ENCODE assay signal across 25 cellular contexts in the genomic region with DNA sequence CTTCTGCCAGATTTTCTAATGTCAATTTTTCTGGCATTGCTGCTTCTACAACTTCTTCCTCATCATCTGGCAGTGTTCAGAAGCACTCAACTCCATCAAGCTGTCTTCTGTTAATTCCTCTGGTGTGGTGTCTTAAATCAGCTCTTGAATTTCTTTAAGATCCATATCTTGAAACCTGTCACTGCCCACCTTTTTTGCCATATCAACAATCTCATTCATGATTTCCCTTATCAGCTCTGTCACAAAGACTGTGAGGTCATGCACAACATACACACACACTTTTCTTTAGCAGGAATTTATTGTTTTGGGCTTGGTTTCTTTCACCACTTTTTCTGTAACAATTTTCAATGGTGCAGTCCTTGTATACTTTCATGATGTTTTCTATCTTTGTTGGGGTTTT.
"Had no signal": no experiment of that assay in that cellular context is flagged by ENCODE, and none has a peak within 500 bp of the region (broad histone marks: within the 10 kb centered on the region; RNA-seq: fewer than 3 reads in every experiment).

No MANE protein-coding gene starts in this region.

- H3K9me3 ChIP-seq: adrenal gland, Peyer's patch, SJSA1 had no signal

- H3K27ac ChIP-seq: adrenal gland, Peyer's patch, RWPE1, SJSA1 had no signal

- ATAC-seq: activated CD8-positive, alpha-beta T cell treated with anti-CD3 and anti-CD28 coated beads, Interleukin-2, amount 10 ng/mL, durations not matched to agents 7 days and 5 days; WTC11 had no signal

- H3K4me3 ChIP-seq: adrenal gland, Peyer's patch, SJSA1 had no signal

- H3K27me3 ChIP-seq: adrenal gland, Peyer's patch, SJSA1 had no signal

- H3K4me1 ChIP-seq: adrenal gland, Peyer's patch, SJSA1 had no signal

- DNase-seq: activated CD4-positive, alpha-beta T cell treated with anti-CD3 and anti-CD28 coated beads for 48 hours; activated CD4-positive, alpha-beta T cell treated with anti-CD3 and anti-CD28 coated beads, Interleukin-2, amount 50 U/mL, for 4 hours; activated CD4-positive, CD25-positive, alpha-beta regulatory T cell treated with anti-CD3 and anti-CD28 coated beads, Interleukin-2, amount 50 U/mL, for 72 hours; activated CD8-positive, alpha-beta memory T cell treated with anti-CD3 and anti-CD28 coated beads, Interleukin-2, amount 50 U/mL, for 48 hours; activated CD8-positive, alpha-beta T cell treated with anti-CD3 and anti-CD28 coated beads, Interleukin-2, amount 10 ng/mL, durations not matched to agents 7 days and 5 days; activated effector memory CD4-positive, alpha-beta T cell treated with anti-CD3 and anti-CD28 coated beads, Interleukin-2, amount 50 U/mL, for 16 hours; activated naive CD4-positive, alpha-beta T cell treated with anti-CD3 and anti-CD28 coated beads for 36 hours; activated naive CD8-positive, alpha-beta T cell treated with anti-CD3 and anti-CD28 coated beads, Interleukin-2, amount 10 ng/mL, durations not matched to agents 7 days and 5 days; activated T-cell treated with anti-CD3 and anti-CD28 coated beads, Interleukin-2, amount 50 U/mL, for 1 hour; adrenal gland; anterior cingulate cortex; caudate nucleus; Kasumi-1; KBM-7; NCI-H1436 treated with DMSO at 0.1 percent for 48 hours; NCI-H187; NCI-H226; NCI-H526; NCI-H82; NK-92 treated with Interleukin-12 subunit alpha and Interleukin-12 subunit beta, amount 100 ng/mL, for 24 hours; Peyer's patch; Right ventricle myocardium superior had no signal

- H3K36me3 ChIP-seq: adrenal gland, Peyer's patch, SJSA1 had no signal
